In genomic region chr1:45443580-45444446, GRCh38 we compare ENCODE assay signal across 20 cellular contexts. TPM values are rescaled to one million over a fixed set of nuclear protein-coding genes. Genes with fewer than 3 reads are reported as not detected.
DNase-seq lines count a peak whose midpoint lies in the region; ATAC-seq, FAIRE-seq and TF ChIP-seq lines count a peak whose summit lies in the region.
"Had no signal": no experiment of that assay in that cellular context is flagged by ENCODE, and none has a peak within 500 bp of the region (broad histone marks: within the 10 kb centered on the region; RNA-seq: fewer than 3 reads in every experiment).

No MANE protein-coding gene starts in this region.

- no peak for TF ChIP-seq RAD21 in HepG2 (CRISPR knock-in tag; IDR thresholded peaks at IDR 0.05)

- H3K27me3 Mint-ChIP-seq in type B pancreatic cell = no peaks in the 10 kb centered on the region
- H3K27me3 Mint-ChIP-seq: B cell; CD4-positive, CD25-positive, alpha-beta regulatory T cell; CD8-positive, alpha-beta memory T cell had no signal

- H2AFZ ChIP-seq in HepG2 (ENCODE audit: low read length) = no peak overlapping the region
- H2AFZ ChIP-seq: GM23338 had no signal

- intact Hi-C loops in right lobe of liver (cut with DNase I) = no loop called here
- intact Hi-C loops in HepG2 (cut with micrococcal nuclease; ENCODE audit: unreplicated experiment) = loop anchor here (10.0 kb wide), 1 partner anchor 59 kb away; no protein-coding TSS in a partner anchor
- intact Hi-C loops in left colon (cut with DNase I, micrococcal nuclease) = no loop called here
- intact Hi-C loops in posterior cingulate gyrus (cut with DNase I) = no loop called here

- H3K27ac ChIP-seq in right lobe of liver (no peak overlapping the region), HepG2 (ENCODE audit: extremely low read length, insufficient read depth, low read length) (no peak overlapping the region), VCaP (peak overlapping the region; percentile 97), upper lobe of left lung (no peak overlapping the region)
- H3K27ac ChIP-seq: BLaER1 treated with 17β-estradiol and CSF1 and Interleukin-3, amounts not matched to agents 10 nM and 100 nM had no signal

- H3K36me3 Mint-ChIP-seq in type B pancreatic cell = no peaks in the 10 kb centered on the region

- no peak for TF ChIP-seq POLR2A in right lobe of liver (IDR thresholded peaks at IDR 0.05)
- no peak for TF ChIP-seq POLR2A in HepG2 (IDR thresholded peaks at IDR 0.05; ENCODE audit: insufficient read depth in 1 of 2, low read depth in 2 of 2, low read length in 2 of 2)
- no peak for TF ChIP-seq POLR2A in upper lobe of left lung (IDR thresholded peaks at IDR 0.05)

- POLR2A ChIA-PET in HepG2 (lab: Yijun Ruan, JAX) = no interaction called here

- H3K27ac Mint-ChIP-seq in type B pancreatic cell = peak overlapping the region; percentile 13
- H3K27ac Mint-ChIP-seq: B cell; CD4-positive, CD25-positive, alpha-beta regulatory T cell; CD8-positive, alpha-beta memory T cell; GM23338 had no signal

- no peaks in the 10 kb centered on the region for H3K9me3 ChIP-seq in right lobe of liver
- H3K9me3 ChIP-seq in HepG2 (ENCODE audit: low read length) = no peaks in the 10 kb centered on the region
- no peaks in the 10 kb centered on the region for H3K9me3 ChIP-seq in upper lobe of left lung

- no peaks in the 10 kb centered on the region for H3K27me3 ChIP-seq in right lobe of liver
- H3K27me3 ChIP-seq in HepG2 (ENCODE audit: control insufficient read depth in 1 of 2, insufficient read depth in 2 of 2, low read length in 2 of 2) = no peaks in the 10 kb centered on the region
- no peaks in the 10 kb centered on the region for H3K27me3 ChIP-seq in upper lobe of left lung
- H3K27me3 ChIP-seq: BLaER1 treated with 17β-estradiol and CSF1 and Interleukin-3, amounts not matched to agents 10 nM and 100 nM had no signal

- no peak for TF ChIP-seq EP300 in HepG2 (IDR thresholded peaks at IDR 0.05; ENCODE audit: low read depth in 2 of 2, low read length in 2 of 2)
- TF ChIP-seq EP300 in HepG2 (CRISPR knock-in tag; IDR thresholded peaks at IDR 0.05; ENCODE audit: borderline replicate concordance) = no peak
- no peak for TF ChIP-seq EP300 in upper lobe of left lung (IDR thresholded peaks at IDR 0.05)

- 64% methylated on average over 7 of the region's 7 CpGs for WGBS in right lobe of liver (ENCODE audit: insufficient coverage, low coverage, low lambda C conversion rate, missing lambda C conversion rate)
- WGBS in HepG2 (ENCODE audit: low lambda C conversion rate) = 90% methylated on average over 7 of the region's 7 CpGs
- WGBS in upper lobe of left lung, 2 donors = 95% methylated on average over 7 of the region's 7 CpGs

- BruUV-seq in HepG2 (replicated peaks; lab: Mats Ljungman, UMichigan) = no TSS peak

- no peaks in the 10 kb centered on the region for H3K79me2 ChIP-seq in HepG2 (ENCODE audit: insufficient read depth, low read length)

- no peak for FAIRE-seq in HepG2 (lab: Jason Lieb, UNC)
- FAIRE-seq: D721Med, GM12892, GM18507, H54 had no signal

- TF ChIP-seq CTCF in right lobe of liver (IDR thresholded peaks at IDR 0.05) = no peak
- TF ChIP-seq CTCF in HepG2 (CRISPR knock-in tag; IDR thresholded peaks at IDR 0.05) = no peak
- no peak; the same call in 1 of the 2 replicates for TF ChIP-seq CTCF in VCaP (conservative IDR thresholded peaks at IDR 0.05)
- TF ChIP-seq CTCF in type B pancreatic cell (conservative IDR thresholded peaks at IDR 0.05) = no peak
- TF ChIP-seq CTCF in upper lobe of left lung (IDR thresholded peaks at IDR 0.05) = no peak

- no peaks in the 10 kb centered on the region for H3K9me3 Mint-ChIP-seq in type B pancreatic cell
- H3K9me3 Mint-ChIP-seq: CD8-positive, alpha-beta memory T cell; GM23338 had no signal

- peak in 3 of 4 donors; percentile 29 to 54 (median 53) for ATAC-seq in right lobe of liver
- ATAC-seq in HepG2 = no peak
- peak; percentile 56 for ATAC-seq in left colon
- ATAC-seq in GM18519 (IDR thresholded peaks at IDR 0.05; ENCODE audit: low FRiP score, unreplicated experiment) = no peak
- no peak for ATAC-seq in upper lobe of left lung (ENCODE audit: low FRiP score in 2 of 2)
- ATAC-seq: GM23338, HCT116 had no signal

- no peaks in the 10 kb centered on the region for H3K36me3 ChIP-seq in right lobe of liver
- no peaks in the 10 kb centered on the region for H3K36me3 ChIP-seq in HepG2 (replicated peaks in 1 of 2; ENCODE audit: control insufficient read depth in 1 of 2, insufficient read depth in 2 of 2, low read length in 2 of 2)
- no peaks in the 10 kb centered on the region for H3K36me3 ChIP-seq in upper lobe of left lung
- H3K36me3 ChIP-seq: BLaER1 treated with 17β-estradiol and CSF1 and Interleukin-3, amounts not matched to agents 10 nM and 100 nM had no signal

- no peaks in the 10 kb centered on the region for H3K4me1 Mint-ChIP-seq in type B pancreatic cell (ENCODE audit: unreplicated experiment)
- H3K4me1 Mint-ChIP-seq: CD8-positive, alpha-beta memory T cell; GM23338 had no signal

- H3K4me1 ChIP-seq in right lobe of liver (peaks cover 0 to 33% (median 0%) of the 10 kb centered on the region in 4 donors), HepG2 (ENCODE audit: insufficient read depth, low read length) (peaks cover 22% of the 10 kb centered on the region), upper lobe of left lung (no peaks in the 10 kb centered on the region)

- no peak overlapping the region for H3K9ac ChIP-seq in HepG2 (ENCODE audit: insufficient read depth, low read depth, low read length)
- H3K9ac ChIP-seq: BLaER1 treated with 17β-estradiol and CSF1 and Interleukin-3, amounts not matched to agents 10 nM and 100 nM had no signal

- no peaks in the 10 kb centered on the region for H4K20me1 ChIP-seq in HepG2 (ENCODE audit: insufficient read depth, low read length)
- H4K20me1 ChIP-seq: BLaER1 treated with 17β-estradiol and CSF1 and Interleukin-3, amounts not matched to agents 10 nM and 100 nM had no signal

- H3K4me3 Mint-ChIP-seq in type B pancreatic cell = no peak overlapping the region
- H3K4me3 Mint-ChIP-seq: B cell; CD4-positive, CD25-positive, alpha-beta regulatory T cell; CD8-positive, alpha-beta memory T cell; GM23338 had no signal

- DNase-seq in right lobe of liver = no peak
- no peak for DNase-seq in HepG2 (ENCODE audit: low spot score)
- no peak for DNase-seq in left colon
- no peak for DNase-seq in type B pancreatic cell (ENCODE audit: extremely low spot score, unreplicated experiment)
- DNase-seq in posterior cingulate gyrus = no peak
- DNase-seq in upper lobe of left lung = no peak
- DNase-seq: CD4-positive, CD25-positive, alpha-beta regulatory T cell; CD8-positive, alpha-beta memory T cell; COR-L47; GDM1 had no signal

- H3K4me3 ChIP-seq in right lobe of liver = no peak overlapping the region
- H3K4me3 ChIP-seq in HepG2 (replicated peaks in 1 of 3; ENCODE audit: insufficient read depth in 1 of 3, low read depth in 2 of 3, low read length in 3 of 3) = no peak overlapping the region
- H3K4me3 ChIP-seq in upper lobe of left lung = no peak overlapping the region
- H3K4me3 ChIP-seq: BLaER1 treated with 17β-estradiol and CSF1 and Interleukin-3, amounts not matched to agents 10 nM and 100 nM; GM23338 had no signal

- no peak overlapping the region for H3K4me2 ChIP-seq in HepG2 (ENCODE audit: low read depth, low read length)
- H3K4me2 ChIP-seq: BLaER1 treated with 17β-estradiol and CSF1 and Interleukin-3, amounts not matched to agents 10 nM and 100 nM; GM23338 had no signal

- CTCF ChIA-PET in HepG2 (lab: Yijun Ruan, JAX; ENCODE audit: low intra/inter-chr PET ratio, low total read pairs) = no interaction called here

- in situ Hi-C loops in HepG2 (cut with HindIII; ENCODE audit: extremely low pct_ligation_motif_present, low pct_unique_long_range_greater_than_20kb) = no loop called here

RNA-seq across cellular contexts. Expression of gene TESK2, which starts 47.1 kb away (rescaled TPM):
- total RNA-seq in right lobe of liver (1 to 10 TPM; 2.7 to 5.5 (median 4.3) TPM), HepG2 (2016; rRNA removed; fragmentation: Illumina TruSeq; extraction: Trizol) (5.5 and 6.9 TPM in 2 replicates), left colon (10 to 100 TPM in 1 of 2 donors, 1 to 10 TPM in 1; 8.4 to 17.5 TPM), type B pancreatic cell (ENCODE audit: low replicate concordance) (6.7 and 7.9 TPM in 2 replicates), upper lobe of left lung (1 to 10 TPM; 2.3 to 7.4 (median 5.7) TPM)
- 2.9 and 3.4 TPM in 2 replicates for total RNA-seq in HepG2 (2016; cell fraction: cytosol; rRNA removed; fragmentation: Illumina TruSeq; extraction: Trizol; ENCODE audit: low read depth)
- 5.6 and 6.8 TPM in 2 replicates for total RNA-seq in HepG2 (2016; cell fraction: insoluble cytoplasmic fraction; rRNA removed; fragmentation: Illumina TruSeq; extraction: Trizol)
- total RNA-seq in HepG2 (2016; cell fraction: membrane; rRNA removed; fragmentation: Illumina TruSeq; extraction: Trizol) = 8.7 and 9.4 TPM in 2 replicates
- 6.2 and 6.8 TPM in 2 replicates for total RNA-seq in HepG2 (2016; cell fraction: nucleus; rRNA removed; fragmentation: Illumina TruSeq; extraction: Trizol)
- 8.8 and 9.6 TPM in 2 replicates for polyA plus RNA-seq in HepG2 (2011; rRNA removed)
- polyA plus RNA-seq in HepG2 (2011; cell fraction: cytosol; rRNA removed) = 9.0 and 9.1 TPM in 2 replicates
- polyA plus RNA-seq in HepG2 (2011; cell fraction: nucleus; rRNA removed) = 10.2 TPM in 2 replicates
- 6.1 and 8.0 TPM in 2 replicates for polyA plus RNA-seq in HepG2 (2012)
- polyA plus RNA-seq in HepG2 (2016; cell fraction: cytosol; fragmentation: Illumina TruSeq; extraction: Trizol; ENCODE audit: low read depth) = 2.3 and 2.9 TPM in 2 replicates
- polyA plus RNA-seq in HepG2 (2016; cell fraction: insoluble cytoplasmic fraction; fragmentation: Illumina TruSeq; extraction: Trizol; ENCODE audit: low read depth) = 5.0 and 6.3 TPM in 2 replicates
- 6.6 and 6.8 TPM in 2 replicates for polyA plus RNA-seq in HepG2 (2016; cell fraction: membrane; fragmentation: Illumina TruSeq; extraction: Trizol; ENCODE audit: low read depth)
- polyA plus RNA-seq in HepG2 (2016; cell fraction: nucleus; fragmentation: Illumina TruSeq; extraction: Trizol; ENCODE audit: insufficient read depth, low read depth) = 8.1 and 8.7 TPM in 2 replicates
- polyA minus RNA-seq in HepG2 (2011; rRNA and poly(A)+ RNA removed; ENCODE audit: low replicate concordance) = 4.1 and 11.9 TPM in 2 replicates
- 4.9 and 5.6 TPM in 2 replicates for polyA minus RNA-seq in HepG2 (2011; cell fraction: cytosol; rRNA and poly(A)+ RNA removed)
- polyA minus RNA-seq in HepG2 (2011; cell fraction: nucleus; rRNA and poly(A)+ RNA removed) = 7.0 and 7.3 TPM in 2 replicates

RNA-seq across cellular contexts. Expression of gene CCDC163, which starts 56.1 kb away (rescaled TPM):
- 1 to 10 TPM in 2 of 6 experiments, under 1 TPM in 4; 0.31 to 1.3 (median 0.67) TPM for total RNA-seq in right lobe of liver
- total RNA-seq in HepG2 (2016; rRNA removed; fragmentation: Illumina TruSeq; extraction: Trizol) = 4.4 and 5.2 TPM in 2 replicates
- total RNA-seq in HepG2 (2016; cell fraction: cytosol; rRNA removed; fragmentation: Illumina TruSeq; extraction: Trizol; ENCODE audit: low read depth) = 1.7 and 2.0 TPM in 2 replicates
- 3.6 and 5.0 TPM in 2 replicates for total RNA-seq in HepG2 (2016; cell fraction: insoluble cytoplasmic fraction; rRNA removed; fragmentation: Illumina TruSeq; extraction: Trizol)
- total RNA-seq in HepG2 (2016; cell fraction: membrane; rRNA removed; fragmentation: Illumina TruSeq; extraction: Trizol) = 4.4 and 4.6 TPM in 2 replicates
- 3.7 and 7.2 TPM in 2 replicates for total RNA-seq in HepG2 (2016; cell fraction: nucleus; rRNA removed; fragmentation: Illumina TruSeq; extraction: Trizol)
- polyA plus RNA-seq in HepG2 (2011; rRNA removed) = 8.3 and 8.4 TPM in 2 replicates
- polyA plus RNA-seq in HepG2 (2011; cell fraction: cytosol; rRNA removed) = 7.4 and 7.9 TPM in 2 replicates
- polyA plus RNA-seq in HepG2 (2011; cell fraction: nucleus; rRNA removed) = 9.2 and 10.0 TPM in 2 replicates
- 3.7 and 3.9 TPM in 2 replicates for polyA plus RNA-seq in HepG2 (2012)
- 1.1 and 2.1 TPM in 2 replicates for polyA plus RNA-seq in HepG2 (2016; cell fraction: cytosol; fragmentation: Illumina TruSeq; extraction: Trizol; ENCODE audit: low read depth)
- 4.7 and 5.7 TPM in 2 replicates for polyA plus RNA-seq in HepG2 (2016; cell fraction: insoluble cytoplasmic fraction; fragmentation: Illumina TruSeq; extraction: Trizol; ENCODE audit: low read depth)
- 3.4 and 4.3 TPM in 2 replicates for polyA plus RNA-seq in HepG2 (2016; cell fraction: membrane; fragmentation: Illumina TruSeq; extraction: Trizol; ENCODE audit: low read depth)
- 12.7 and 14.5 TPM in 2 replicates for polyA plus RNA-seq in HepG2 (2016; cell fraction: nucleus; fragmentation: Illumina TruSeq; extraction: Trizol; ENCODE audit: insufficient read depth, low read depth)
- 8.9 and 15.8 TPM in 2 replicates for polyA minus RNA-seq in HepG2 (2011; rRNA and poly(A)+ RNA removed; ENCODE audit: low replicate concordance)
- polyA minus RNA-seq in HepG2 (2011; cell fraction: cytosol; rRNA and poly(A)+ RNA removed) = 2.3 and 3.3 TPM in 2 replicates
- 5.3 and 5.6 TPM in 2 replicates for polyA minus RNA-seq in HepG2 (2011; cell fraction: nucleus; rRNA and poly(A)+ RNA removed)
- 1 to 10 TPM; 1.6 to 3.5 TPM for total RNA-seq in left colon
- 1.0 and 2.0 TPM in 2 replicates for total RNA-seq in type B pancreatic cell (ENCODE audit: low replicate concordance)
- total RNA-seq in upper lobe of left lung = 1 to 10 TPM in 4 of 6 donors, under 1 TPM in 1, not detected in 1; 0.76 to 2.0 (median 1.4) TPM

RNA-seq across cellular contexts. Expression of gene MMACHC, which starts 56.3 kb away (rescaled TPM):
- total RNA-seq in right lobe of liver (10 to 100 TPM in 5 of 6 experiments, 1 to 10 TPM in 1; 7.7 to 38.5 (median 17.3) TPM), HepG2 (2016; rRNA removed; fragmentation: Illumina TruSeq; extraction: Trizol) (10.3 and 13.4 TPM in 2 replicates), left colon (10 to 100 TPM in 1 of 2 donors, 1 to 10 TPM in 1; 8.4 to 15.9 TPM), type B pancreatic cell (ENCODE audit: low replicate concordance) (8.0 and 12.7 TPM in 2 replicates), upper lobe of left lung (1 to 10 TPM; 1.6 to 6.4 (median 3.5) TPM)
- 1.7 and 1.8 TPM in 2 replicates for total RNA-seq in HepG2 (2016; cell fraction: cytosol; rRNA removed; fragmentation: Illumina TruSeq; extraction: Trizol; ENCODE audit: low read depth)
- total RNA-seq in HepG2 (2016; cell fraction: insoluble cytoplasmic fraction; rRNA removed; fragmentation: Illumina TruSeq; extraction: Trizol) = 9.5 and 12.8 TPM in 2 replicates
- total RNA-seq in HepG2 (2016; cell fraction: membrane; rRNA removed; fragmentation: Illumina TruSeq; extraction: Trizol) = 6.3 and 6.7 TPM in 2 replicates
- total RNA-seq in HepG2 (2016; cell fraction: nucleus; rRNA removed; fragmentation: Illumina TruSeq; extraction: Trizol) = 4.7 and 6.2 TPM in 2 replicates
- 11.6 and 12.9 TPM in 2 replicates for polyA plus RNA-seq in HepG2 (2011; rRNA removed)
- polyA plus RNA-seq in HepG2 (2011; cell fraction: cytosol; rRNA removed) = 10.0 and 13.8 TPM in 2 replicates
- 6.5 and 7.9 TPM in 2 replicates for polyA plus RNA-seq in HepG2 (2011; cell fraction: nucleus; rRNA removed)
- polyA plus RNA-seq in HepG2 (2012) = 5.7 and 8.2 TPM in 2 replicates
- polyA plus RNA-seq in HepG2 (2016; cell fraction: cytosol; fragmentation: Illumina TruSeq; extraction: Trizol; ENCODE audit: low read depth) = 2.7 and 4.1 TPM in 2 replicates
- polyA plus RNA-seq in HepG2 (2016; cell fraction: insoluble cytoplasmic fraction; fragmentation: Illumina TruSeq; extraction: Trizol; ENCODE audit: low read depth) = 16.0 and 18.0 TPM in 2 replicates
- 9.0 and 9.8 TPM in 2 replicates for polyA plus RNA-seq in HepG2 (2016; cell fraction: membrane; fragmentation: Illumina TruSeq; extraction: Trizol; ENCODE audit: low read depth)
- 7.7 and 8.8 TPM in 2 replicates for polyA plus RNA-seq in HepG2 (2016; cell fraction: nucleus; fragmentation: Illumina TruSeq; extraction: Trizol; ENCODE audit: insufficient read depth, low read depth)
- 44.1 and 56.1 TPM in 2 replicates for polyA minus RNA-seq in HepG2 (2011; rRNA and poly(A)+ RNA removed; ENCODE audit: low replicate concordance)
- polyA minus RNA-seq in HepG2 (2011; cell fraction: cytosol; rRNA and poly(A)+ RNA removed) = 11.0 and 11.6 TPM in 2 replicates
- polyA minus RNA-seq in HepG2 (2011; cell fraction: nucleus; rRNA and poly(A)+ RNA removed) = 7.9 and 9.4 TPM in 2 replicates

Comparison
In these comparisons a context has a peak if more than half of its experiments do, and no peak if none do; other contexts are left out.
1. ATAC-seq: peak in right lobe of liver (3 of 4) and left colon (single experiment); none in HepG2 (single experiment), GM18519 (single experiment) and upper lobe of left lung (0 of 2).